Comparison of ENCODE assay signal across 1 cellular context in the genomic region with DNA sequence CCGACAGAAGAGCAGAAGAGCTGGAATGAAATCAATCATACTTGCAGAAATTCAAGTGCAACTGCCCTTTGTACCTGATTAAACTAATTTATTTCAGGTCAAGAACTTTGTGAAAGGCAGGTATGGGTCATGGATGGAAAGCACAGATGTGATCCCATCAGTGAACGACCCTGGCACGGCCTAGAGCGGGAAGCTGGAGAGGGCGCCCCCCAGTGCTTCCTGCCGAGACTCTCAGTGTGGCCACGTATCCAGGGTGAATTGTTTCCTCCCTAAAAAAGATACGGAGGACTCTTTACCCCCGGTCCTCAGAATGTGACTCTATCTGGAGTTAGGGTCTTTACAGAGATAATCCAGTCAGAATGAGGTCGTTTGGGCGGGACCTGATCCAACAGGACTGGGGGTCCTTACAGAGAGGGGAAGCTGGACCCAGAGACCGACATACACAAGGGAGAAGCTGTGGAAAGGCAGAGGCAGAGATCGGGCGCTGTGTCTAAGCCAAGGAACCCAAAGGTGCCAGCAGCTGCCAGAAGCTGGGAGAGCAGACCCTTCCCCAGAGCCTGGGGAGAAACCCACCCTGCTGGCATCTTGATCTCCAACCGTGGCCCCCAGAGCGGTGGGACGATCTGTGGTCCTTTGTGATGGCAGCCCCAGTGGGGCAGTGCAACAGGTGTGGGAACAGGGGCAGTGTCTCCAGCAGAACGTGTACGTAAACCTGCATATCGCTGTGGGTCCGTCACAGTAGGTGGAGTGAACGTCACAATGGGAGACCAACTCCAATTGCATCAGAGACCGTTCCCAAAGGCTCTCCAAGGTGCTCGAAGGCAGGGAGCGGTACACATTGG.
TF ChIP-seq lines count a peak whose summit lies in the region.

No MANE protein-coding gene starts in this region.

TF ChIP-seq in WTC11, 78 proteins besides CTCF, POLR2A, EP300 and RAD21:
- no peak for TF ChIP-seq FOXJ3 (CRISPR knock-in tag; IDR thresholded peaks at IDR 0.05; ENCODE audit: borderline replicate concordance)
- TF ChIP-seq, protein P1, sequence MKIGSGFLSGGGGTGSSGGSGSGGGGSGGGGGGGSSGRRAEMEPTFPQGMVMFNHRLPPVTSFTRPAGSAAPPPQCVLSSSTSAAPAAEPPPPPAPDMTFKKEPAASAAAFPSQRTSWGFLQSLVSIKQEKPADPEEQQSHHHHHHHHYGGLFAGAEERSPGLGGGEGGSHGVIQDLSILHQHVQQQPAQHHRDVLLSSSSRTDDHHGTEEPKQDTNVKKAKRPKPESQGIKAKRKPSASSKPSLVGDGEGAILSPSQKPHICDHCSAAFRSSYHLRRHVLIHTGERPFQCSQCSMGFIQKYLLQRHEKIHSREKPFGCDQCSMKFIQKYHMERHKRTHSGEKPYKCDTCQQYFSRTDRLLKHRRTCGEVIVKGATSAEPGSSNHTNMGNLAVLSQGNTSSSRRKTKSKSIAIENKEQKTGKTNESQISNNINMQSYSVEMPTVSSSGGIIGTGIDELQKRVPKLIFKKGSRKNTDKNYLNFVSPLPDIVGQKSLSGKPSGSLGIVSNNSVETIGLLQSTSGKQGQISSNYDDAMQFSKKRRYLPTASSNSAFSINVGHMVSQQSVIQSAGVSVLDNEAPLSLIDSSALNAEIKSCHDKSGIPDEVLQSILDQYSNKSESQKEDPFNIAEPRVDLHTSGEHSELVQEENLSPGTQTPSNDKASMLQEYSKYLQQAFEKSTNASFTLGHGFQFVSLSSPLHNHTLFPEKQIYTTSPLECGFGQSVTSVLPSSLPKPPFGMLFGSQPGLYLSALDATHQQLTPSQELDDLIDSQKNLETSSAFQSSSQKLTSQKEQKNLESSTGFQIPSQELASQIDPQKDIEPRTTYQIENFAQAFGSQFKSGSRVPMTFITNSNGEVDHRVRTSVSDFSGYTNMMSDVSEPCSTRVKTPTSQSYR (CRISPR knock-in tag; IDR thresholded peaks at IDR 0.05): no peak
- no peak for TF ChIP-seq JAZF1 (CRISPR knock-in tag; IDR thresholded peaks at IDR 0.05)
- TF ChIP-seq MXD4 (CRISPR knock-in tag; IDR thresholded peaks at IDR 0.05; ENCODE audit: borderline replicate concordance): no peak
- TF ChIP-seq, protein P2, sequence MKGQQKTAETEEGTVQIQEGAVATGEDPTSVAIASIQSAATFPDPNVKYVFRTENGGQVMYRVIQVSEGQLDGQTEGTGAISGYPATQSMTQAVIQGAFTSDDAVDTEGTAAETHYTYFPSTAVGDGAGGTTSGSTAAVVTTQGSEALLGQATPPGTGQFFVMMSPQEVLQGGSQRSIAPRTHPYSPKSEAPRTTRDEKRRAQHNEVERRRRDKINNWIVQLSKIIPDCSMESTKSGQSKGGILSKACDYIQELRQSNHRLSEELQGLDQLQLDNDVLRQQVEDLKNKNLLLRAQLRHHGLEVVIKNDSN (CRISPR knock-in tag; IDR thresholded peaks at IDR 0.05): no peak
